9 cellular contexts compared by ENCODE assay signal in the genomic region with DNA sequence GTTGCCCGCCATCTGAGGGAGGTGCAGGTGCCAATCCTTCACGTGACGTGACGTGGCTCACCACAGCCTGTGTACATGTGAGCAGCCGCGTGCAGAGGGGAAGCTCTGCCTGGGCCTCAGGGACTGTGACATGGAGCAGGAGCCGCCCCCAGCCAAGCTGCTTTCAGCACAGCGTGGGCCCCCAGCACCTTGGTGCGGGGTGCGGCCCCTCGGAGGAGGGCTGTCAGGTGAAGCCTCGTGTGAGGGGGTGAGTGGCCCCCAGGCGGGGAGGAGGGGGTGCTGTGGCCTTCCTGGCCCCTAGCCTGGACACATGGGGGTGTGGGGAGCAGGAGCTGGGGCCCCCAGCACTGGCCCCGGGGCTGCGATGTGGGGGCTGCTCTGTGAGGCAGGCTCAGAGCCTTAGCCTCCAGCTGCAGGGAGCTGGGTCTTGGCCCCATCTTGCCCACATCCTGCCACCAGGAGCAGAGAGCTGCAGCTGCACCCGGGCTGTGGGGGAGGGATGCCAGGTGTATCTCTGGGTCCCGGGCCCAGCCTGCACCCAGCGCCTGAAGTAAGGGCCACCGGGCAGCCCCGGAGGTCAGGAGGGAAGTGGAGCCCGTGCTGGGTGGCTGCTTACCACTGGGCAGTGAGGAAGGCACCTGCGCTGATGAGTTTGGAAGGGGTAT. TPM values are rescaled to one million over a fixed set of nuclear protein-coding genes. Genes with fewer than 3 reads are reported as not detected.
DNase-seq lines count a peak whose midpoint lies in the region; TF ChIP-seq lines count a peak whose summit lies in the region.
"Had no signal": no experiment of that assay in that cellular context is flagged by ENCODE, and none has a peak within 500 bp of the region (broad histone marks: within the 10 kb centered on the region; RNA-seq: fewer than 3 reads in every experiment).

A gene (plus strand): TSS at position 100 of the 665 bp plus-strand sequence. CDS start 5,806 bp downstream, outside the sequence.

- peak; percentile 76 for DNase-seq in GM10266 (ENCODE audit: extremely low spot score)
- peak; percentile 67 for DNase-seq in H7
- DNase-seq in T-helper 1 cell: peak; percentile 67 to 89 (median 79)
- DNase-seq in activated naive CD8-positive, alpha-beta T cell treated with anti-CD3 and anti-CD28 coated beads, Interleukin-2, amount 50 U/mL, for 16 hours (ENCODE audit: low read depth, low spot score): peak; percentile 64
- peak; percentile 75 for DNase-seq in stimulated activated CD4-positive, alpha-beta T cell treated with anti-CD3 and anti-CD28 coated beads, Interleukin-12 subunit alpha, Interleukin-12 subunit beta, amount 100 ng/mL, for 4 hours
- no peak for DNase-seq in DMS153 (lab: John Stamatoyannopoulos, UW)
- no peak for DNase-seq in NCI-H2081 (lab: John Stamatoyannopoulos, UW)
- no peak for DNase-seq in NCI-H748 treated with DMSO at 0.1 percent for 48 hours (lab: John Stamatoyannopoulos, UW)

- no peaks in the 10 kb centered on the region for H3K36me3 ChIP-seq in H7 (replicated peaks; ENCODE audit: control insufficient read depth, insufficient read depth, low read length)
- H3K36me3 ChIP-seq: heart left ventricle had no signal

- peaks cover 20% of the 10 kb centered on the region for H3K27me3 ChIP-seq in H7 (ENCODE audit: control insufficient read depth, insufficient read depth, low read length)
- H3K27me3 ChIP-seq: heart left ventricle had no signal

- no peak within 1 kb of the TSS for H3K4me3 ChIP-seq in H7 (ENCODE audit: insufficient read depth, low read depth, low read length)

- no peak for TF ChIP-seq CTCF in GM10266 (IDR thresholded peaks at IDR 0.05; ENCODE audit: control insufficient read depth, insufficient read depth, low read depth, missing control alignments)

RNA-seq across cellular contexts. Expression of the gene that starts here (rescaled TPM):
- total RNA-seq in H7 (2014; rRNA removed; shearing (Covaris generic)): 4.0 and 7.0 TPM in 2 replicates

Comparison
In these comparisons a context has a peak if more than half of its experiments do, and no peak if none do; other contexts are left out.
1. DNase-seq: peak in GM10266 (single experiment), H7 (single experiment), T-helper 1 cell (5 of 5), activated naive CD8-positive, alpha-beta T cell treated with anti-CD3 and anti-CD28 coated beads, Interleukin-2, amount 50 U/mL, for 16 hours (single experiment) and stimulated activated CD4-positive, alpha-beta T cell treated with anti-CD3 and anti-CD28 coated beads, Interleukin-12 subunit alpha, Interleukin-12 subunit beta, amount 100 ng/mL, for 4 hours (single experiment); none in DMS153 (single experiment), NCI-H2081 (0 of 2) and NCI-H748 treated with DMSO at 0.1 percent for 48 hours (single experiment).